24 cellular contexts compared by ENCODE assay signal in the genomic region with DNA sequence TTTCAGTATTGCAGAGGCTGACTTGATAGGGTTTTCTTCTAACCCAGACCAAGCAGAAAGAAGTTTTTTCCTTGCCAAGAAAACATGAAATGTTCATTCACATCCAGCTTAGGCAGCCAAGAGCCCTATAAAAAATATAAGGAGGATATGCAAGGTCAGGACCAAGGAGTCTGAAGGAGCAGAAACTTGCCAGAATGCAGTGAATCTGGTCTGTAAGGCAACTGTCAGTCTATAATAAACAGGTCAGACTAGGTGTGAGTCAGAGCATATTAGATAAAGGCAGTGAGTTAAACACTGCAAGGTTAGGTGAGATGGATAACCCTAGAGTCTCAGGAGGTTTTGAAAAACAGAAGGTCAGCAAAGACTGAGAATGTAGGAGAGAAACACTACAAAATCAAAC.
DNase-seq lines count a peak whose midpoint lies in the region; TF ChIP-seq lines count a peak whose summit lies in the region.
"Had no signal": no experiment of that assay in that cellular context is flagged by ENCODE, and none has a peak within 500 bp of the region (broad histone marks: within the 10 kb centered on the region; RNA-seq: fewer than 3 reads in every experiment).

No MANE protein-coding gene starts in this region.

- TF ChIP-seq CTCF in LNCaP clone FGC (IDR thresholded peaks at IDR 0.05; ENCODE audit: control insufficient read depth, extremely low read depth, insufficient read depth) (no peak), fibroblast of pulmonary artery (IDR thresholded peaks at IDR 0.05; ENCODE audit: low read length, missing control alignments) (no peak), neural progenitor cell (IDR thresholded peaks at IDR 0.05) (no peak), endodermal cell (conservative IDR thresholded peaks at IDR 0.05) (no peak)

- H3K36me3 ChIP-seq in BLaER1 (no peaks in the 10 kb centered on the region), neural progenitor cell (no peaks in the 10 kb centered on the region), endodermal cell (ENCODE audit: control insufficient read depth, insufficient read depth, low read length) (no peaks in the 10 kb centered on the region)
- H3K36me3 ChIP-seq: BE2C, gastroesophageal sphincter, spleen, stomach, upper lobe of right lung had no signal

- H3K27me3 Mint-ChIP-seq in neural progenitor cell (ENCODE audit: insufficient read depth, low read depth) (no peaks in the 10 kb centered on the region), endodermal cell (ENCODE audit: insufficient read depth) (peaks cover 50% of the 10 kb centered on the region)
- H3K27me3 Mint-ChIP-seq: activated B cell treated with CpG ODN at 0.5 μM for 24 hours; activated CD4-positive, alpha-beta memory T cell treated with anti-CD3 and anti-CD28 coated beads for 36 hours; IgD-negative memory B cell had no signal

- H3K4me3 Mint-ChIP-seq in neural progenitor cell: no peak overlapping the region
- no peak overlapping the region for H3K4me3 Mint-ChIP-seq in endodermal cell
- H3K4me3 Mint-ChIP-seq: activated B cell treated with CpG ODN at 0.5 μM for 24 hours; activated CD4-positive, alpha-beta memory T cell treated with anti-CD3 and anti-CD28 coated beads for 36 hours; IgD-negative memory B cell; neural crest cell had no signal

- H3K9me3 ChIP-seq in BLaER1: no peaks in the 10 kb centered on the region
- no peaks in the 10 kb centered on the region for H3K9me3 ChIP-seq in neural progenitor cell (ENCODE audit: low read depth)
- no peaks in the 10 kb centered on the region for H3K9me3 ChIP-seq in endodermal cell (ENCODE audit: control insufficient read depth, low read length)
- H3K9me3 ChIP-seq: BE2C, gastroesophageal sphincter, spleen, stomach, upper lobe of right lung had no signal

- no peak overlapping the region for H2AFZ ChIP-seq in neural progenitor cell (replicated peaks)

- H3K36me3 Mint-ChIP-seq in neural progenitor cell (no peaks in the 10 kb centered on the region), endodermal cell (ENCODE audit: low read depth) (no peaks in the 10 kb centered on the region)
- H3K36me3 Mint-ChIP-seq: activated CD4-positive, alpha-beta memory T cell treated with anti-CD3 and anti-CD28 coated beads for 36 hours; IgD-negative memory B cell had no signal

- H3F3A ChIP-seq in neural progenitor cell (ENCODE audit: low read depth): no peaks in the 10 kb centered on the region

- peaks cover 8% of the 10 kb centered on the region for H3K4me1 ChIP-seq in BLaER1
- no peaks in the 10 kb centered on the region for H3K4me1 ChIP-seq in neural progenitor cell
- no peaks in the 10 kb centered on the region for H3K4me1 ChIP-seq in endodermal cell (ENCODE audit: control insufficient read depth, insufficient read depth, low read length)
- H3K4me1 ChIP-seq: gastroesophageal sphincter, spleen, upper lobe of right lung had no signal

- H3K4me2 ChIP-seq in BLaER1 (peak overlapping the region; percentile 25; the same call in 1 of the 2 replicates), neural progenitor cell (no peak overlapping the region)

- H3K4me1 Mint-ChIP-seq in neural progenitor cell: peaks cover 19% of the 10 kb centered on the region
- H3K4me1 Mint-ChIP-seq in endodermal cell: peaks cover 29% of the 10 kb centered on the region

- H3K27me3 ChIP-seq in BLaER1 (no peaks in the 10 kb centered on the region), neural progenitor cell (no peaks in the 10 kb centered on the region), endodermal cell (ENCODE audit: control insufficient read depth, insufficient read depth, low read length, poor library complexity, severe bottlenecking) (peaks cover 26% of the 10 kb centered on the region)
- H3K27me3 ChIP-seq: BE2C, gastroesophageal sphincter, spleen, stomach, upper lobe of right lung had no signal

- H3K9me3 Mint-ChIP-seq in neural progenitor cell: peaks cover 3% of the 10 kb centered on the region
- peaks cover 6% of the 10 kb centered on the region for H3K9me3 Mint-ChIP-seq in endodermal cell
- H3K9me3 Mint-ChIP-seq: activated B cell treated with CpG ODN at 0.5 μM for 24 hours; activated CD4-positive, alpha-beta memory T cell treated with anti-CD3 and anti-CD28 coated beads for 36 hours; IgD-negative memory B cell had no signal

- DNase-seq in LNCaP clone FGC (ENCODE audit: low read depth): peak; percentile 28
- peak; percentile 17 for DNase-seq in fibroblast of pulmonary artery (ENCODE audit: low read depth)
- DNase-seq in neural progenitor cell (ENCODE audit: low spot score): no peak
- no peak for DNase-seq in middle frontal gyrus (ENCODE audit: extremely low spot score, low spot score)
- DNase-seq in NCI-H446 treated with DMSO at 0.1 percent for 48 hours (lab: John Stamatoyannopoulos, UW): no peak
- DNase-seq in endodermal cell: no peak
- no peak for DNase-seq in SHP77 treated with DMSO at 0.1 percent for 48 hours (lab: John Stamatoyannopoulos, UW)
- DNase-seq: activated B cell treated with CpG ODN at 0.5 μM for 24 hours; activated CD4-positive, alpha-beta memory T cell treated with anti-CD3 and anti-CD28 coated beads for 36 hours; activated naive CD4-positive, alpha-beta T cell; amygdala; BE2C; dorsolateral prefrontal cortex; NCI-H1694 treated with DMSO at 0.1 percent for 48 hours; NCI-H2227 treated with DMSO at 0.1 percent for 48 hours; spleen; stimulated activated CD4-positive, alpha-beta T cell treated with anti-CD3 and anti-CD28 coated beads, Interleukin-4, amount 100 ng/mL, for 4 hours; stomach; upper lobe of right lung had no signal

- H3K79me2 ChIP-seq in neural progenitor cell (ENCODE audit: low read depth): no peaks in the 10 kb centered on the region

- H4K20me1 ChIP-seq in BLaER1 (no peaks in the 10 kb centered on the region), neural progenitor cell (ENCODE audit: low read depth) (no peaks in the 10 kb centered on the region)

- no peak overlapping the region for H3K27ac ChIP-seq in BLaER1
- no peak overlapping the region for H3K27ac ChIP-seq in neural progenitor cell
- no peak overlapping the region for H3K27ac ChIP-seq in endodermal cell (ENCODE audit: low read depth, low read length)
- H3K27ac ChIP-seq: dorsolateral prefrontal cortex, gastroesophageal sphincter, SK-N-MC, spleen, stomach, upper lobe of right lung had no signal

- H3K9ac ChIP-seq in BLaER1: no peak overlapping the region
- H3K9ac ChIP-seq in neural progenitor cell: no peak overlapping the region
- H3K9ac ChIP-seq in endodermal cell (ENCODE audit: extremely low read depth, low read length, poor library complexity, severe bottlenecking): no peak overlapping the region

- H3K4me3 ChIP-seq in BLaER1: no peak overlapping the region
- H3K4me3 ChIP-seq in LNCaP clone FGC (ENCODE audit: low read depth, low read length): no peak overlapping the region
- H3K4me3 ChIP-seq in fibroblast of pulmonary artery (replicated peaks; ENCODE audit: low read depth, low read length): no peak overlapping the region
- no peak overlapping the region for H3K4me3 ChIP-seq in neural progenitor cell
- no peak overlapping the region for H3K4me3 ChIP-seq in endodermal cell (ENCODE audit: low read length)
- H3K4me3 ChIP-seq: dorsolateral prefrontal cortex, gastroesophageal sphincter, spleen, stomach, upper lobe of right lung had no signal

- H3K27ac Mint-ChIP-seq in neural progenitor cell (peak overlapping the region; percentile 13), endodermal cell (no peak overlapping the region)
- H3K27ac Mint-ChIP-seq: activated B cell treated with CpG ODN at 0.5 μM for 24 hours; activated CD4-positive, alpha-beta memory T cell treated with anti-CD3 and anti-CD28 coated beads for 36 hours; IgD-negative memory B cell had no signal

Comparison
In these comparisons a context has a peak if more than half of its experiments do, and no peak if none do; other contexts are left out.
1. DNase-seq: peak in LNCaP clone FGC (single experiment) and fibroblast of pulmonary artery (single experiment); none in neural progenitor cell (single experiment), middle frontal gyrus (single experiment), NCI-H446 treated with DMSO at 0.1 percent for 48 hours (single experiment), endodermal cell (single experiment) and SHP77 treated with DMSO at 0.1 percent for 48 hours (single experiment).